ENCODE assay signal across 36 cellular contexts in the genomic region with DNA sequence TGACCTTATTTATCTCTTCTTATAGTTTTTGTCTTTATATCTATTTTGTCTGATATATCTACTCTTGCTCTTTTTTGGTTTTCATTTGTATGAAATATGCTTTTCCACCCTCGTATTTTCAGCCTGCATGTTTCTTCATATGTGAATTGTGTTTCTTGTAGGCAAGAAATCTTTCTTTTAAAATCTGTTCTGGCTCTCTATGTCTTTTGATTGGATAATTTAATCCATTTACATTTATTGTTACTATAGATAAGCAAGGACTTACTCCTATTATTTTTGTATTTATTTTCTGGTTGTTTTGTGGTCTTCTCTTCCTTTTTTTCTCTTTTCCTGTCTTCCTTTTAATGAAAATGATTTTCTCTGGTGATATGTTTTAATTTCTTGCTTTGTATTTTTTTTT.
"Had no signal": no experiment of that assay in that cellular context is flagged by ENCODE, and none has a peak within 500 bp of the region (broad histone marks: within the 10 kb centered on the region; RNA-seq: fewer than 3 reads in every experiment).

No MANE protein-coding gene starts in this region.

- H3K4me2 ChIP-seq: KMS-11 had no signal

- H3K27ac ChIP-seq: KMS-11 had no signal

- H3K9ac ChIP-seq: KMS-11 had no signal

- H3K4me3 ChIP-seq: MG63 had no signal

- H3K27me3 ChIP-seq: MG63 had no signal

- H3K36me3 ChIP-seq: MG63 had no signal

- H3K9me3 ChIP-seq: MG63 had no signal

- DNase-seq: Karpas-422, Kasumi-1, MG63, MM.1S, MV-4-11, NCI-H1048, NCI-H1092, NCI-H1092 treated with DMSO at 0.1 percent for 48 hours, NCI-H1105, NCI-H1105 treated with DMSO at 0.1 percent for 48 hours, NCI-H1417, NCI-H1417 treated with DMSO at 0.1 percent for 48 hours, NCI-H1436, NCI-H1436 treated with DMSO at 0.1 percent for 48 hours, NCI-H146, NCI-H1694, NCI-H1694 treated with DMSO at 0.1 percent for 48 hours, NCI-H187, NCI-H187 treated with DMSO at 0.1 percent for 48 hours, NCI-H1930, NCI-H2029, NCI-H2029 treated with DMSO at 0.1 percent for 48 hours, NCI-H2081, NCI-H2081 treated with DMSO at 0.1 percent for 48 hours, NCI-H2107, NCI-H2171, NCI-H2171 treated with DMSO at 0.1 percent for 48 hours, NCI-H2227 treated with DMSO at 0.1 percent for 48 hours, NCI-H226, NCI-H345, NCI-H446, NCI-H446 treated with DMSO at 0.1 percent for 48 hours, NCI-H510A, NCI-H510A treated with DMSO at 0.1 percent for 48 hours, NCI-H524 had no signal
